In the genomic region with DNA sequence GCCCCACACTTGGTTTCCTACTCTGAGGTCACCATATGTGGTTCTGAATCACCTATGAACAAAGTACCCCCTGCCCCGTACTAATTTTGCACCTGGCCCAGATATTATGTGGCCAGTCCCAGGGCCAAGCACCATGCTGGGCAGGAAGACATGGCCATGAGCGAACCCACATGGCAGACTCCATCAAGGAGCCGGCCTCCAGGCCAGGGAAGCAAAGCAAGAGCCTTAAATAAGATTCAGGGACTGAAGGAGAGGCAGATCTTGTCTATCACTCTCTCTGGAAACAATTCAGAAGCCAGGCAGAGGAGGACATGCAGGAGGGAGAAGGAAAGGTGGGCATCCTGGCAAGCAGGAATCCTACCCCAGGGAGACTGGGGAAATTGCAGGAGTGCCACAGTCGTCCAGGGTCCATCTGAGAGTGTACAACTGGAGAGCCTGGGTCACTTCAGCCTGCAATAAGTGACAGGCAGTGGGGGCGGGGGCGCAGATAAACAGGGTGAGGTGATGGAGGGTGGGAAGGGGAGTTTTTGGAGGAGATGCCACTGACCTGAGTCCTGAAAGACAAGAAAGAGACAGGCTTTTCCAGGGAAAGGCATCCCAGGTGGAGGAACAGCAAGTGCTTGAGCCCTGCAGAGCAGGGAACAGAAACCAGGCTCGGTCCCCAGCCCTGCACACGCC, we compare ENCODE assay signal across 24 cellular contexts. TPM values are rescaled to one million over a fixed set of nuclear protein-coding genes. Genes with fewer than 3 reads are reported as not detected.
DNase-seq lines count a peak whose midpoint lies in the region; ATAC-seq, FAIRE-seq and TF ChIP-seq lines count a peak whose summit lies in the region.
"Had no signal": no experiment of that assay in that cellular context is flagged by ENCODE, and none has a peak within 500 bp of the region (broad histone marks: within the 10 kb centered on the region; RNA-seq: fewer than 3 reads in every experiment).

No MANE protein-coding gene starts in this region.

- no peak overlapping the region for H4K8ac ChIP-seq in H9 (replicated peaks; ENCODE audit: insufficient read length, low read depth, low read length)

- H3K27me3 Mint-ChIP-seq in H9 (ENCODE audit: low read depth) (peaks cover 81% of the 10 kb centered on the region), Calu3 (ENCODE audit: unreplicated experiment) (peaks cover 95% of the 10 kb centered on the region)

- no TSS peak for BruUV-seq in OCI-LY7 (replicated peaks; lab: Mats Ljungman, UMichigan)
- BruUV-seq in Calu3 (replicated peaks; lab: Mats Ljungman, UMichigan) = no TSS peak

- H3K36me3 Mint-ChIP-seq in H9 (ENCODE audit: insufficient read depth in 1 of 3, low read depth in 3 of 3) (no peaks in the 10 kb centered on the region), Calu3 (ENCODE audit: insufficient read depth, unreplicated experiment) (no peaks in the 10 kb centered on the region)
- H3K36me3 Mint-ChIP-seq: CD4-positive, CD25-positive, alpha-beta regulatory T cell; IgD-negative memory B cell had no signal

- H3K79me1 ChIP-seq in H9 (ENCODE audit: insufficient read depth, low read depth, low read length, poor library complexity, severe bottlenecking) = no peaks in the 10 kb centered on the region

- no peak overlapping the region for H3K23ac ChIP-seq in H9 (ENCODE audit: insufficient read length, low read depth, low read length)

- H3K4me3 Mint-ChIP-seq in H9 = peak overlapping the region in 1 of 2 experiments; percentile 41; a peak in 2 of 5 replicates
- H3K4me3 Mint-ChIP-seq in Calu3 (ENCODE audit: low read depth, unreplicated experiment) = no peak overlapping the region
- H3K4me3 Mint-ChIP-seq: CD4-positive, CD25-positive, alpha-beta regulatory T cell; HFFc6; IgD-negative memory B cell had no signal

- H3K4ac ChIP-seq in H9 (ENCODE audit: low read depth, low read length) = no peak overlapping the region

- H2AK5ac ChIP-seq in H9 (ENCODE audit: insufficient read length, low read length) = no peak overlapping the region

- H2AFZ ChIP-seq in H9 (ENCODE audit: low read length) (no peak overlapping the region), OCI-LY7 (ENCODE audit: low read length) (no peak overlapping the region), osteoblast (ENCODE audit: low read length) (no peak overlapping the region)

- peaks cover 44% of the 10 kb centered on the region for H3K27me3 ChIP-seq in H9 (ENCODE audit: insufficient read depth, low read length)
- peaks cover 23% of the 10 kb centered on the region for H3K27me3 ChIP-seq in osteoblast (ENCODE audit: insufficient read depth, low read length)

- no peak overlapping the region for H4K91ac ChIP-seq in H9 (ENCODE audit: insufficient read length, low read depth, low read length)

- FAIRE-seq in kidney (lab: Jason Lieb, UNC) = no peak
- FAIRE-seq: GM12892, RCC 7860 had no signal

- no peak overlapping the region for H3T11ph ChIP-seq in H9 (ENCODE audit: low read length)

- intact Hi-C loops in OCI-LY7 (cut with micrococcal nuclease; ENCODE audit: unreplicated experiment) = no loop called here
- intact Hi-C loops in kidney (cut with DNase I) = no loop called here
- intact Hi-C loops in Calu3 (cut with micrococcal nuclease; ENCODE audit: unreplicated experiment) = no loop called here

- H2BK12ac ChIP-seq in H9 (ENCODE audit: insufficient read length, low read depth, low read length) = no peak overlapping the region

- H3K9me3 ChIP-seq in H9 (ENCODE audit: control insufficient read depth, low read depth, low read length) (no peaks in the 10 kb centered on the region), OCI-LY7 (ENCODE audit: low read length) (no peaks in the 10 kb centered on the region), kidney (ENCODE audit: control insufficient read depth in 1 of 2, low read length in 2 of 2) (no peaks in the 10 kb centered on the region), osteoblast (ENCODE audit: low read depth, low read length) (no peaks in the 10 kb centered on the region)

- no peak overlapping the region for H2BK120ac ChIP-seq in H9 (ENCODE audit: low read depth, low read length, poor library complexity, severe bottlenecking)

- H3K9me3 Mint-ChIP-seq in H9 = no peaks in the 10 kb centered on the region; a peak in 3 of 5 replicates
- no peaks in the 10 kb centered on the region for H3K9me3 Mint-ChIP-seq in Calu3 (ENCODE audit: low read depth, unreplicated experiment)
- H3K9me3 Mint-ChIP-seq: HFFc6 had no signal

- no peak overlapping the region for H3K27ac ChIP-seq in H9 (ENCODE audit: insufficient read length, low read depth, low read length)
- no peak overlapping the region for H3K27ac ChIP-seq in OCI-LY7 (ENCODE audit: low read depth, low read length, poor library complexity, severe bottlenecking)
- H3K27ac ChIP-seq in kidney (ENCODE audit: low read depth in 2 of 2, low read length in 2 of 2) = no peak overlapping the region
- no peak overlapping the region for H3K27ac ChIP-seq in osteoblast (ENCODE audit: low read depth, low read length)
- H3K27ac ChIP-seq: SK-N-MC had no signal

- H3K4me3 ChIP-seq in OCI-LY7 (ENCODE audit: low read depth, low read length, poor library complexity, severe bottlenecking) (no peak overlapping the region), kidney (ENCODE audit: low read length in 2 of 2) (no peak overlapping the region), osteoblast (ENCODE audit: insufficient read depth, low read length) (no peak overlapping the region)
- H3K4me3 ChIP-seq: SK-N-MC had no signal

- H3K14ac ChIP-seq in H9 (ENCODE audit: insufficient read depth, low read length) = no peak overlapping the region

- no peaks in the 10 kb centered on the region for H3K9me2 ChIP-seq in OCI-LY7 (ENCODE audit: insufficient read depth, low read length)

- H3K4me2 ChIP-seq in H9 (ENCODE audit: insufficient read depth, insufficient read length, low read length) (peak overlapping the region; percentile 43), OCI-LY7 (ENCODE audit: low read length) (peak overlapping the region; percentile 83), osteoblast (ENCODE audit: insufficient read depth, low read length) (no peak overlapping the region)

- ATAC-seq in GM18502 (IDR thresholded peaks at IDR 0.05; ENCODE audit: poor library complexity, unreplicated experiment) = no peak

- no peak overlapping the region for H2BK5ac ChIP-seq in H9 (ENCODE audit: insufficient read length, low read length)

- H3K79me2 ChIP-seq in H9 (ENCODE audit: insufficient read depth, low read length) (no peaks in the 10 kb centered on the region), OCI-LY7 (ENCODE audit: insufficient read depth, low read depth, low read length) (peaks cover 25% of the 10 kb centered on the region), osteoblast (ENCODE audit: insufficient read depth, low read length) (no peaks in the 10 kb centered on the region)

- no peak for DNase-seq in H9
- no peak for DNase-seq in OCI-LY7 (ENCODE audit: low spot score)
- peak; percentile 8 for DNase-seq in kidney
- DNase-seq in osteoblast (ENCODE audit: insufficient read length, low spot score, missing footprints) = peak; percentile 73
- no peak for DNase-seq in Calu3
- DNase-seq in hippocampal formation (lab: John Stamatoyannopoulos, UW) = no peak
- no peak for DNase-seq in foreskin melanocyte
- DNase-seq: CD4-positive, CD25-positive, alpha-beta regulatory T cell; DMS79; GF-D8; HFFc6; NCI-H1092; NCI-H1417 treated with DMSO at 0.1 percent for 48 hours; NCI-H1694 treated with DMSO at 0.1 percent for 48 hours; NCI-H2081; NCI-H2227 treated with DMSO at 0.1 percent for 48 hours; NCI-H526 treated with DMSO at 0.1 percent for 48 hours; SIG-M5 had no signal

- peaks cover 52 to 65% of the 10 kb centered on the region in 2 experiments for H3K4me1 Mint-ChIP-seq in H9
- H3K4me1 Mint-ChIP-seq in Calu3 (ENCODE audit: low read depth, unreplicated experiment) = no peaks in the 10 kb centered on the region

- H3K4me1 ChIP-seq in H9 (ENCODE audit: insufficient read depth, low read length) = peaks cover 5% of the 10 kb centered on the region; the same call in 1 of the 2 replicates
- peaks cover 69% of the 10 kb centered on the region for H3K4me1 ChIP-seq in OCI-LY7 (ENCODE audit: insufficient read depth, low read length, poor library complexity, severe bottlenecking)
- no peaks in the 10 kb centered on the region for H3K4me1 ChIP-seq in kidney (ENCODE audit: control insufficient read depth in 1 of 2, insufficient read depth in 1 of 2, low read depth in 1 of 2, low read length in 2 of 2)
- H3K4me1 ChIP-seq in osteoblast (ENCODE audit: insufficient read depth, low read length) = no peaks in the 10 kb centered on the region

- no peak overlapping the region for H2BK20ac ChIP-seq in H9 (ENCODE audit: low read depth, low read length, poor library complexity, severe bottlenecking)

- no peak overlapping the region for H3K56ac ChIP-seq in H9 (ENCODE audit: insufficient read length, low read depth, low read length)

- H4K20me1 ChIP-seq in H9 (ENCODE audit: control insufficient read depth, insufficient read depth, insufficient read length) (no peaks in the 10 kb centered on the region), OCI-LY7 (ENCODE audit: insufficient read depth, low read length) (no peaks in the 10 kb centered on the region), osteoblast (ENCODE audit: insufficient read depth, low read length) (no peaks in the 10 kb centered on the region)

- CTCF ChIA-PET in OCI-LY7 (lab: Charles Lee; ENCODE audit: unreplicated experiment) (interaction anchor here (0.7 kb wide), 1 partner anchor 46 kb away, joined by 3 read pairs; no protein-coding TSS in a partner anchor), Calu3 (lab: Charles Lee) (no interaction called here)

- no peak overlapping the region for H3K27ac Mint-ChIP-seq in H9
- H3K27ac Mint-ChIP-seq in Calu3 (ENCODE audit: unreplicated experiment) = no peak overlapping the region
- H3K27ac Mint-ChIP-seq: CD4-positive, CD25-positive, alpha-beta regulatory T cell; HFFc6; IgD-negative memory B cell had no signal

- no peak for TF ChIP-seq CTCF in H9 (conservative IDR thresholded peaks at IDR 0.05)
- no peak for TF ChIP-seq CTCF in OCI-LY7 (conservative IDR thresholded peaks at IDR 0.05; ENCODE audit: low read length)
- TF ChIP-seq CTCF in kidney (IDR thresholded peaks at IDR 0.05; ENCODE audit: borderline replicate concordance, extremely low read depth, insufficient read depth) = no peak
- TF ChIP-seq CTCF in osteoblast (IDR thresholded peaks at IDR 0.05; ENCODE audit: extremely low read depth, low read depth, low read length) = no peak
- no peak for TF ChIP-seq CTCF in Calu3 (IDR thresholded peaks at IDR 0.05; ENCODE audit: unreplicated experiment)

- no peak overlapping the region for H3K18ac ChIP-seq in H9 (ENCODE audit: insufficient read length, low read depth, low read length)

- no CpG with 5 or more reads among the region's 8 CpGs for WGBS in H9 (ENCODE audit: extremely low coverage, insufficient read length, low lambda C conversion rate)

- no peak overlapping the region for H2BK15ac ChIP-seq in H9 (ENCODE audit: low read depth, low read length)

- no peak overlapping the region for H4K5ac ChIP-seq in H9 (ENCODE audit: insufficient read length, low read depth, low read length)

- H3K23me2 ChIP-seq in H9 (ENCODE audit: insufficient read length, low read depth, low read length, poor library complexity, severe bottlenecking) = peaks cover 17% of the 10 kb centered on the region

- POLR2A ChIA-PET in OCI-LY7 (lab: Charles Lee) = no interaction called here

- no peak overlapping the region for H3K9ac ChIP-seq in H9 (ENCODE audit: extremely low read depth, insufficient read length, low read length)
- no peak overlapping the region for H3K9ac ChIP-seq in kidney (ENCODE audit: low read length in 2 of 2)

- H3K36me3 ChIP-seq in OCI-LY7 (ENCODE audit: insufficient read depth, low read length) = peaks cover 10% of the 10 kb centered on the region; the same call in 1 of the 2 replicates
- H3K36me3 ChIP-seq in kidney (ENCODE audit: control insufficient read depth in 1 of 2, insufficient read depth in 2 of 2, low read length in 2 of 2) = no peaks in the 10 kb centered on the region
- H3K36me3 ChIP-seq in osteoblast (ENCODE audit: insufficient read depth, low read length) = no peaks in the 10 kb centered on the region

RNA-seq across cellular contexts. Expression of gene BMP7, which starts 2.1 kb away (rescaled TPM):
- total RNA-seq in H9 (2021) (17.7 and 19.6 TPM in 2 replicates), OCI-LY7 (2022) (2.2 and 3.7 TPM in 2 replicates), kidney (1.6 TPM), osteoblast (not detected in 2 replicates), Calu3 (2022) (not detected in 2 replicates)
- 72.2 and 94.2 TPM in 2 replicates for total RNA-seq in OCI-LY7 (2014; rRNA removed; shearing (Covaris generic))
- polyA plus RNA-seq in kidney (ENCODE audit: insufficient read depth, low read depth, low replicate concordance) = 11.3 TPM
- total RNA-seq: CD4-positive, CD25-positive, alpha-beta regulatory T cell; HFFc6 had no signal
- polyA plus RNA-seq: BJ; CD4-positive, CD25-positive, alpha-beta regulatory T cell; IgD-negative memory B cell had no signal

Comparison
In these comparisons a context has a peak if more than half of its experiments do, and no peak if none do; other contexts are left out.
1. DNase-seq: peak in kidney (single experiment) and osteoblast (single experiment); none in H9 (single experiment), OCI-LY7 (single experiment), Calu3 (single experiment), hippocampal formation (0 of 2) and foreskin melanocyte (single experiment).